ENCODE assay signal across 4 cellular contexts in genomic region chr16:28980330-28980729, GRCh38. TPM values are rescaled to one million over a fixed set of nuclear protein-coding genes. Genes with fewer than 3 reads are reported as not detected.
"Had no signal": no experiment of that assay in that cellular context is flagged by ENCODE, and none has a peak within 500 bp of the region (broad histone marks: within the 10 kb centered on the region; RNA-seq: fewer than 3 reads in every experiment).

No MANE protein-coding gene starts in this region.

RNA-seq across cellular contexts. Expression of gene CD19, which starts 48.6 kb away (rescaled TPM):
- total RNA-seq: gastrocnemius medialis, left lobe of liver, mammary epithelial cell, myocyte had no signal
- polyA plus RNA-seq: mammary epithelial cell had no signal
